Comparison of ENCODE assay signal across 10 cellular contexts in genomic region chr2:160869411-160869810, GRCh38.
DNase-seq lines count a peak whose midpoint lies in the region; ATAC-seq and TF ChIP-seq lines count a peak whose summit lies in the region.
"Had no signal": no experiment of that assay in that cellular context is flagged by ENCODE, and none has a peak within 500 bp of the region (broad histone marks: within the 10 kb centered on the region; RNA-seq: fewer than 3 reads in every experiment).

No MANE protein-coding gene starts in this region.

- H3K9me3 ChIP-seq in lower lobe of right lung = no peaks in the 10 kb centered on the region

- no peaks in the 10 kb centered on the region for H3K27me3 ChIP-seq in lower lobe of right lung (ENCODE audit: low read depth)

- H3K27ac ChIP-seq in lower lobe of right lung = no peak overlapping the region

- in situ Hi-C loops in G401 (cut with HindIII; ENCODE audit: low sequenced_read_pairs) = no loop called here

- no peaks in the 10 kb centered on the region for H3K4me1 ChIP-seq in lower lobe of right lung

- POLR2A ChIA-PET in AG04449 (lab: Yijun Ruan, JAX) = interaction anchor here (0.8 kb wide), 1 partner anchor 52 kb away, joined by 3 read pairs; no protein-coding TSS in a partner anchor

- CTCF ChIA-PET in AG04449 (lab: Yijun Ruan, JAX) = no interaction called here

- ATAC-seq in lower lobe of right lung (peak; percentile 51 to 63), HG03521 (IDR thresholded peaks at IDR 0.05; ENCODE audit: unreplicated experiment) (no peak)

- TF ChIP-seq CTCF in AG04449 (IDR thresholded peaks at IDR 0.05; ENCODE audit: insufficient read depth, low read length, missing control alignments) = no peak
- TF ChIP-seq CTCF in choroid plexus epithelial cell (conservative IDR thresholded peaks at IDR 0.05; ENCODE audit: low read depth, low read length) = no peak
- no peak for TF ChIP-seq CTCF in lower lobe of right lung (IDR thresholded peaks at IDR 0.05)

- intact Hi-C loops in lower lobe of right lung (cut with DNase I) = no loop called here

- H3K36me3 ChIP-seq in lower lobe of right lung = no peaks in the 10 kb centered on the region

- H3K4me3 ChIP-seq in AG04449 (ENCODE audit: low read depth, low read length) = no peak overlapping the region
- H3K4me3 ChIP-seq in choroid plexus epithelial cell (ENCODE audit: low read depth, low read length) = no peak overlapping the region
- no peak overlapping the region for H3K4me3 ChIP-seq in lower lobe of right lung

- DNase-seq in AG04449 (ENCODE audit: low read depth, low spot score) (peak; percentile 78), HuH-7 (ENCODE audit: low spot score) (peak; percentile 11), choroid plexus epithelial cell (ENCODE audit: low read depth) (peak; percentile 96), lower lobe of right lung (no peak), G401 (ENCODE audit: low spot score) (no peak), NCI-H510A (lab: John Stamatoyannopoulos, UW) (no peak), islet precursor cell (no peak)
- DNase-seq: C1 segment of cervical spinal cord, Karpas-422 had no signal

Comparison
In these comparisons a context has a peak if more than half of its experiments do, and no peak if none do; other contexts are left out.
1. DNase-seq: peak in AG04449 (single experiment), HuH-7 (single experiment) and choroid plexus epithelial cell (single experiment); none in lower lobe of right lung (single experiment), G401 (single experiment), NCI-H510A (single experiment) and islet precursor cell (single experiment).